ENCODE assay signal across 10 cellular contexts in the genomic region with DNA sequence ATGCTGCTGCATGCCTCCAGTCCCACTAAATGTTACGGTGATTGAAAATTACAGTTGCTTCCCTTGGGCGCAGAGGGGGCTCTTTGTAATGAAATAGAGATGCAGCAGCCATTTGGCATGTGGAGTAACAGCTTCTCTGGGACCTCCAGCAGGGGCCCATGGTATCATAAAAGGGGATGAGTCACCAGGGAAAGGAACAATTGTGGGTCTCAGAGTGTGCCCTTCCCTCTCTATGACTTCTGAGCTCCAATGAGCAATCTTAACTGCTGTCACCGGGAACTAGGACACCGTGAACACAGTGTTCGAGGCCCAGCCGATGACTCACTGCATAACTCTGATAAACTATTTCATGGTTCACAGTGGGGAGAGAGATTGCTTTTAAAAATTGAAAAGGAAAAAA.
DNase-seq lines count a peak whose midpoint lies in the region; ATAC-seq and TF ChIP-seq lines count a peak whose summit lies in the region.
"Had no signal": no experiment of that assay in that cellular context is flagged by ENCODE, and none has a peak within 500 bp of the region (broad histone marks: within the 10 kb centered on the region; RNA-seq: fewer than 3 reads in every experiment).

No MANE protein-coding gene starts in this region.

- no peaks in the 10 kb centered on the region for H3K9me3 ChIP-seq in mesodermal cell (ENCODE audit: control insufficient read depth, low read length)
- H3K9me3 ChIP-seq: esophagus squamous epithelium had no signal

- in situ Hi-C loops in Caki2 (cut with HindIII; ENCODE audit: low pct_unique_long_range_greater_than_20kb, low sequenced_read_pairs), result no loop called here

- ATAC-seq in GM19463 (IDR thresholded peaks at IDR 0.05; ENCODE audit: unreplicated experiment) (no peak), HG03520 (IDR thresholded peaks at IDR 0.05; ENCODE audit: unreplicated experiment) (no peak), GM18861 (IDR thresholded peaks at IDR 0.05; ENCODE audit: unreplicated experiment) (no peak)

- TF ChIP-seq CTCF in cardiac fibroblast (IDR thresholded peaks at IDR 0.05; ENCODE audit: low read depth, low read length), result peak; percentile 17

- peaks cover 10% of the 10 kb centered on the region for H3K4me1 ChIP-seq in mesodermal cell (ENCODE audit: control insufficient read depth, insufficient read depth, low read length, poor library complexity, severe bottlenecking)

- no peaks in the 10 kb centered on the region for H3K36me3 ChIP-seq in mesodermal cell (ENCODE audit: control insufficient read depth, insufficient read depth, low read length)
- H3K36me3 ChIP-seq: esophagus squamous epithelium had no signal

- peak overlapping the region; percentile 78 for H3K27ac ChIP-seq in mesodermal cell (ENCODE audit: low read depth, low read length, severe bottlenecking)
- H3K27ac ChIP-seq: esophagus squamous epithelium had no signal

- no peak overlapping the region for H3K4me3 ChIP-seq in cardiac fibroblast (replicated peaks in 1 of 2; ENCODE audit: low read depth in 2 of 2, low read length in 2 of 2)
- H3K4me3 ChIP-seq in mesodermal cell (ENCODE audit: extremely low read depth, insufficient read depth, low read length, poor library complexity, severe bottlenecking), result no peak overlapping the region
- H3K4me3 ChIP-seq: esophagus squamous epithelium had no signal

- 64 to 65% methylated on average over 2 of the region's 6 CpGs for WGBS in mesodermal cell (ENCODE audit: insufficient coverage in 2 of 2), 2 experiments

- DNase-seq in Caki2 (ENCODE audit: low read depth) (peak; percentile 59), LoVo (ENCODE audit: low spot score) (peak; percentile 86), cardiac fibroblast (ENCODE audit: low read depth in 2 of 2) (peak; percentile 77 to 87), HuH-7 (ENCODE audit: low spot score) (no peak)
- DNase-seq: esophagus squamous epithelium, NCI-H2107 had no signal
